ENCODE assay signal across 19 cellular contexts in genomic region chr2:218470454-218470853, GRCh38. TPM values are rescaled to one million over a fixed set of nuclear protein-coding genes. Genes with fewer than 3 reads are reported as not detected.
DNase-seq lines count a peak whose midpoint lies in the region; ATAC-seq and TF ChIP-seq lines count a peak whose summit lies in the region.
"Had no signal": no experiment of that assay in that cellular context is flagged by ENCODE, and none has a peak within 500 bp of the region (broad histone marks: within the 10 kb centered on the region; RNA-seq: fewer than 3 reads in every experiment).

No MANE protein-coding gene starts in this region.

- in situ Hi-C loops in HAP-1 (cut with MboI; ENCODE audit: low sequenced_read_pairs), result no loop called here

- H3K4me1 ChIP-seq in HAP-1, result no peaks in the 10 kb centered on the region
- H3K4me1 ChIP-seq: Peyer's patch had no signal

- no peaks in the 10 kb centered on the region for H3K27me3 Mint-ChIP-seq in activated T-cell treated with anti-CD3 and anti-CD28 coated beads, Interleukin-2, amount 50 U/mL, for 72 hours (ENCODE audit: low read depth)
- peaks cover 0 to 4% (median 0%) of the 10 kb centered on the region in 3 donors for H3K27me3 Mint-ChIP-seq in immature natural killer cell (ENCODE audit: low read depth in 3 of 3)
- H3K27me3 Mint-ChIP-seq in stimulated activated memory B cell treated with anti-CD40 and anti-IgM and Interleukin-4, amounts not matched to agents 10 μg/mL and 1 μg/mL and 100 μg/mL, for 72 hours, result no peaks in the 10 kb centered on the region
- H3K27me3 Mint-ChIP-seq: CD8-positive, alpha-beta memory T cell had no signal

- no peak for TF ChIP-seq CTCF in VCaP (conservative IDR thresholded peaks at IDR 0.05)

- H3K4me3 Mint-ChIP-seq in activated T-cell treated with anti-CD3 and anti-CD28 coated beads, Interleukin-2, amount 50 U/mL, for 72 hours, result no peak overlapping the region
- no peak overlapping the region for H3K4me3 Mint-ChIP-seq in immature natural killer cell
- no peak overlapping the region for H3K4me3 Mint-ChIP-seq in stimulated activated memory B cell treated with anti-CD40 and anti-IgM and Interleukin-4, amounts not matched to agents 10 μg/mL and 1 μg/mL and 100 μg/mL, for 72 hours
- H3K4me3 Mint-ChIP-seq: CD8-positive, alpha-beta memory T cell; HFFc6 had no signal

- H3K27ac Mint-ChIP-seq in activated T-cell treated with anti-CD3 and anti-CD28 coated beads, Interleukin-2, amount 50 U/mL, for 72 hours, result peak overlapping the region; percentile 5
- H3K27ac Mint-ChIP-seq in immature natural killer cell, result peak overlapping the region; percentile 4 to 89 (median 84)
- peak overlapping the region; percentile 46 for H3K27ac Mint-ChIP-seq in stimulated activated memory B cell treated with anti-CD40 and anti-IgM and Interleukin-4, amounts not matched to agents 10 μg/mL and 1 μg/mL and 100 μg/mL, for 72 hours
- H3K27ac Mint-ChIP-seq: HFFc6 had no signal

- peak overlapping the region; percentile 0; the same call in 1 of the 2 replicates for H3K27ac ChIP-seq in VCaP
- H3K27ac ChIP-seq: KMS-11, Peyer's patch had no signal

- H3K9me3 ChIP-seq in HAP-1, result no peaks in the 10 kb centered on the region
- H3K9me3 ChIP-seq: MG63, Peyer's patch had no signal

- H3K36me3 ChIP-seq in HAP-1 (replicated peaks), result peaks cover 23% of the 10 kb centered on the region

- H3K9me3 Mint-ChIP-seq in activated T-cell treated with anti-CD3 and anti-CD28 coated beads, Interleukin-2, amount 50 U/mL, for 72 hours, result no peaks in the 10 kb centered on the region
- no peaks in the 10 kb centered on the region for H3K9me3 Mint-ChIP-seq in immature natural killer cell
- H3K9me3 Mint-ChIP-seq in stimulated activated memory B cell treated with anti-CD40 and anti-IgM and Interleukin-4, amounts not matched to agents 10 μg/mL and 1 μg/mL and 100 μg/mL, for 72 hours, result no peaks in the 10 kb centered on the region
- H3K9me3 Mint-ChIP-seq: CD8-positive, alpha-beta memory T cell; HFFc6 had no signal

- no peak overlapping the region for H3K4me3 ChIP-seq in HAP-1
- H3K4me3 ChIP-seq: MG63, Peyer's patch had no signal

- no peaks in the 10 kb centered on the region for H3K4me1 Mint-ChIP-seq in activated T-cell treated with anti-CD3 and anti-CD28 coated beads, Interleukin-2, amount 50 U/mL, for 72 hours (ENCODE audit: low read depth)
- H3K4me1 Mint-ChIP-seq in immature natural killer cell, result peaks cover 21 to 30% of the 10 kb centered on the region in 2 donors
- H3K4me1 Mint-ChIP-seq in stimulated activated memory B cell treated with anti-CD40 and anti-IgM and Interleukin-4, amounts not matched to agents 10 μg/mL and 1 μg/mL and 100 μg/mL, for 72 hours, result peaks cover 31% of the 10 kb centered on the region

- peaks cover 4 to 36% of the 10 kb centered on the region in 2 donors for H3K36me3 Mint-ChIP-seq in activated T-cell treated with anti-CD3 and anti-CD28 coated beads, Interleukin-2, amount 50 U/mL, for 72 hours (ENCODE audit: insufficient read depth in 2 of 2)
- H3K36me3 Mint-ChIP-seq in immature natural killer cell, result peaks cover 9 to 28% (median 21%) of the 10 kb centered on the region in 3 donors
- peaks cover 49% of the 10 kb centered on the region for H3K36me3 Mint-ChIP-seq in stimulated activated memory B cell treated with anti-CD40 and anti-IgM and Interleukin-4, amounts not matched to agents 10 μg/mL and 1 μg/mL and 100 μg/mL, for 72 hours

- no peaks in the 10 kb centered on the region for H3K27me3 ChIP-seq in HAP-1 (ENCODE audit: low read depth)
- H3K27me3 ChIP-seq: MG63, Peyer's patch had no signal

- no peak for DNase-seq in activated T-cell treated with anti-CD3 and anti-CD28 coated beads, Interleukin-2, amount 50 U/mL, for 72 hours
- DNase-seq in activated T-cell treated with anti-CD3 and anti-CD28 coated beads, Interleukin-2, amount 50 U/mL, for 1 hour, result no peak
- DNase-seq in immature natural killer cell (no peak), SW480 (ENCODE audit: low spot score) (no peak), HAP-1 (ENCODE audit: low spot score in 2 of 2) (no peak)
- DNase-seq: ACHN; CD8-positive, alpha-beta memory T cell; GOT3; HFFc6; MG63; NCI-H1930; NCI-H2171 treated with DMSO at 0.1 percent for 48 hours; NCI-H510A; Peyer's patch; Right ventricle myocardium superior had no signal

- no peak for ATAC-seq in activated T-cell treated with anti-CD3 and anti-CD28 coated beads, Interleukin-2, amount 50 U/mL, for 72 hours (replicated peaks in 1 of 2)
- ATAC-seq in stimulated activated memory B cell treated with anti-CD40 and anti-IgM and Interleukin-4, amounts not matched to agents 10 μg/mL and 1 μg/mL and 100 μg/mL, for 72 hours, result no peak
- no peak for ATAC-seq in HG03175 (IDR thresholded peaks at IDR 0.05; ENCODE audit: unreplicated experiment)

RNA-seq across cellular contexts. Expression of gene VIL1, which starts 51.5 kb away (rescaled TPM):
- total RNA-seq in activated T-cell treated with anti-CD3 and anti-CD28 coated beads, Interleukin-2, amount 50 U/mL, for 72 hours, result not detected
- under 1 TPM in 2 of 3 donors, not detected in 1; 0.47 to 0.63 TPM for polyA plus RNA-seq in immature natural killer cell
- total RNA-seq: CD8-positive, alpha-beta memory T cell; HFFc6; Right ventricle myocardium superior had no signal
- polyA plus RNA-seq: CD8-positive, alpha-beta memory T cell had no signal

Comparison
In these comparisons a context has a peak if more than half of its experiments do, and no peak if none do; other contexts are left out.
1. H3K27ac Mint-ChIP-seq: peak in every context shown above with its lines; median percentile 84 in immature natural killer cell; 46 in stimulated activated memory B cell treated with anti-CD40 and anti-IgM and Interleukin-4, amounts not matched to agents 10 μg/mL and 1 μg/mL and 100 μg/mL, for 72 hours; 5 in activated T-cell treated with anti-CD3 and anti-CD28 coated beads, Interleukin-2, amount 50 U/mL, for 72 hours.